1 cellular context compared by ENCODE assay signal in genomic region chr11:62578541-62578940, GRCh38.
TF ChIP-seq lines count a peak whose summit lies in the region.

No MANE protein-coding gene starts in this region.

TF ChIP-seq in K562, 482 proteins besides CTCF, POLR2A, EP300 and RAD21:
- TF ChIP-seq MEF2A (IDR thresholded peaks at IDR 0.05; ENCODE audit: control insufficient read depth, low read depth, low read length): no peak
- 0 out of 2 replicates have a peak, but pooled peaks have one; percentile 25 for TF ChIP-seq RBFOX2 (IDR thresholded peaks at IDR 0.05; ENCODE audit: low read depth, low read length)
- TF ChIP-seq ZBTB1 (CRISPR knock-in tag; IDR thresholded peaks at IDR 0.05; ENCODE audit: borderline replicate concordance, low read depth): no peak
